Comparison of ENCODE assay signal across 19 cellular contexts in genomic region chr12:15423629-15424028, GRCh38.
DNase-seq lines count a peak whose midpoint lies in the region; ATAC-seq and TF ChIP-seq lines count a peak whose summit lies in the region.
"Had no signal": no experiment of that assay in that cellular context is flagged by ENCODE, and none has a peak within 500 bp of the region (broad histone marks: within the 10 kb centered on the region; RNA-seq: fewer than 3 reads in every experiment).

No MANE protein-coding gene starts in this region.

- H3K4me2 ChIP-seq in HCT116 (ENCODE audit: low read length), result no peak overlapping the region

- TF ChIP-seq CTCF in AG10803 (conservative IDR thresholded peaks at IDR 0.05; ENCODE audit: low read length) (no peak), HCT116 (IDR thresholded peaks at IDR 0.05 in 2 of 3, conservative IDR thresholded peaks at IDR 0.05 in 1 of 3; ENCODE audit: borderline replicate concordance in 1 of 3, insufficient read depth in 1 of 3, low read depth in 2 of 3, low read length in 2 of 3) (no peak), fibroblast of pulmonary artery (IDR thresholded peaks at IDR 0.05; ENCODE audit: low read length, missing control alignments) (no peak)

- TF ChIP-seq POLR2A in HCT116 (IDR thresholded peaks at IDR 0.05; ENCODE audit: borderline replicate concordance, extremely low read depth, insufficient read depth, insufficient read length), result no peak

- no peak overlapping the region for H3K9ac ChIP-seq in HCT116 (ENCODE audit: low read length)
- H3K9ac ChIP-seq: parathyroid adenoma had no signal

- CTCF ChIA-PET in HCT116 (lab: Charles Lee), result no interaction called here
- CTCF ChIA-PET in activated CD4-positive, alpha-beta memory T cell treated with anti-CD3 and anti-CD28 coated beads, Interleukin-2, amount 10 ng/mL, durations not matched to agents 7 days and 5 days (lab: Charles Lee), result no interaction called here

- DNase-seq in AG10803 (ENCODE audit: low read depth), result peak; percentile 27
- no peak for DNase-seq in HCT116 (ENCODE audit: low read depth, low spot score)
- DNase-seq in fibroblast of pulmonary artery (ENCODE audit: low read depth), result peak; percentile 22
- no peak for DNase-seq in activated CD4-positive, alpha-beta memory T cell treated with anti-CD3 and anti-CD28 coated beads, Interleukin-2, amount 10 ng/mL, durations not matched to agents 7 days and 5 days
- no peak for DNase-seq in activated T-helper 2 cell treated with anti-CD3 and anti-CD28 coated beads, Interferon-gamma antibody, Interleukin-2, Interleukin-4, amounts not matched to agents 10 μg/mL and 5 μg/mL and 100 μg/mL, durations not matched to agents 14 hours and 24 hours and 36 hours (ENCODE audit: low spot score)
- no peak for DNase-seq in D341Med (ENCODE audit: low spot score)
- DNase-seq: activated CD8-positive, alpha-beta memory T cell treated with anti-CD3 and anti-CD28 coated beads, Interleukin-2, amount 10 ng/mL, durations not matched to agents 7 days and 5 days; activated gamma-delta T cell treated with Interleukin-2 at 50 U/mL for 16 hours; COR-L47; left ventricle myocardium superior; NCI-H187; NCI-H510A treated with DMSO at 0.1 percent for 48 hours; stimulated activated naive CD8-positive, alpha-beta T cell treated with anti-CD3 and anti-CD28 coated beads, Interleukin-15, amount 100 ng/mL, for 72 hours; uterus had no signal

- peaks cover 6% of the 10 kb centered on the region for H3K27me3 Mint-ChIP-seq in activated CD4-positive, alpha-beta memory T cell treated with anti-CD3 and anti-CD28 coated beads, Interleukin-2, amount 10 ng/mL, durations not matched to agents 7 days and 5 days
- H3K27me3 Mint-ChIP-seq in activated T-helper 2 cell treated with anti-CD3 and anti-CD28 coated beads, Interferon-gamma antibody, Interleukin-2, Interleukin-4, amounts not matched to agents 10 μg/mL and 5 μg/mL and 100 μg/mL, durations not matched to agents 14 hours and 24 hours and 36 hours (ENCODE audit: low read depth), result peaks cover 10% of the 10 kb centered on the region

- H3K4me3 ChIP-seq in AG10803 (ENCODE audit: low read length), result no peak overlapping the region
- no peak overlapping the region for H3K4me3 ChIP-seq in HCT116 (replicated peaks in 1 of 2; ENCODE audit: low read depth in 1 of 2, low read length in 2 of 2)
- no peak overlapping the region for H3K4me3 ChIP-seq in fibroblast of pulmonary artery (replicated peaks; ENCODE audit: low read depth, low read length)
- H3K4me3 ChIP-seq: uterus had no signal

- H3K9me2 ChIP-seq in HCT116 (ENCODE audit: insufficient read depth), result no peaks in the 10 kb centered on the region

- no peaks in the 10 kb centered on the region for H4K20me1 ChIP-seq in HCT116 (ENCODE audit: insufficient read depth)

- ATAC-seq in HCT116 (no peak), SK-N-SH treated with all-trans-retinoic acid at 6 μM for 48 hours (no peak; the same call in 2 of the 3 replicates), HG02973 (IDR thresholded peaks at IDR 0.05; ENCODE audit: unreplicated experiment) (no peak)
- ATAC-seq: activated CD8-positive, alpha-beta memory T cell treated with anti-CD3 and anti-CD28 coated beads, Interleukin-2, amount 10 ng/mL, durations not matched to agents 7 days and 5 days; esophagus mucosa; left ventricle myocardium superior; stimulated activated naive CD8-positive, alpha-beta T cell treated with anti-CD3 and anti-CD28 coated beads, Interleukin-15, amount 100 ng/mL, for 72 hours had no signal

- no peak for TF ChIP-seq RAD21 in HCT116 (IDR thresholded peaks at IDR 0.05; ENCODE audit: low read depth)

- no peaks in the 10 kb centered on the region for H3K36me3 ChIP-seq in HCT116 (ENCODE audit: control insufficient read depth in 1 of 2, insufficient read depth in 2 of 2, low read length in 2 of 2)
- H3K36me3 ChIP-seq: uterus had no signal

- POLR2A ChIA-PET in HCT116 (lab: Charles Lee), result no interaction called here
- POLR2A ChIA-PET in activated CD4-positive, alpha-beta memory T cell treated with anti-CD3 and anti-CD28 coated beads, Interleukin-2, amount 10 ng/mL, durations not matched to agents 7 days and 5 days (lab: Charles Lee), result no interaction called here

- H3K9me3 Mint-ChIP-seq in activated CD4-positive, alpha-beta memory T cell treated with anti-CD3 and anti-CD28 coated beads, Interleukin-2, amount 10 ng/mL, durations not matched to agents 7 days and 5 days, result no peaks in the 10 kb centered on the region
- H3K9me3 Mint-ChIP-seq in activated T-helper 2 cell treated with anti-CD3 and anti-CD28 coated beads, Interferon-gamma antibody, Interleukin-2, Interleukin-4, amounts not matched to agents 10 μg/mL and 5 μg/mL and 100 μg/mL, durations not matched to agents 14 hours and 24 hours and 36 hours, result no peaks in the 10 kb centered on the region
- H3K9me3 Mint-ChIP-seq: dendritic cell treated with granulocyte-macrophage colony-stimulating factor and Interleukin-4, amounts not matched to agents 40 ng/mL and 50 ng/mL, for 4 days; stimulated activated naive CD8-positive, alpha-beta T cell treated with anti-CD3 and anti-CD28 coated beads, Interleukin-15, amount 100 ng/mL, for 72 hours had no signal

- no peaks in the 10 kb centered on the region for H3K4me1 ChIP-seq in HCT116 (ENCODE audit: control insufficient read depth in 1 of 2, insufficient read depth in 2 of 2, low read length in 2 of 2)
- H3K4me1 ChIP-seq: parathyroid adenoma, uterus had no signal

- peaks cover 33% of the 10 kb centered on the region for H3K27me3 ChIP-seq in HCT116 (ENCODE audit: insufficient read depth, low read length)
- H3K27me3 ChIP-seq: uterus had no signal

- intact Hi-C loops in HCT116 (cut with micrococcal nuclease), result no loop called here
- intact Hi-C loops in activated T-helper 2 cell treated with anti-CD3 and anti-CD28 coated beads, Interferon-gamma antibody, Interleukin-2, Interleukin-4, amounts not matched to agents 10 μg/mL and 5 μg/mL and 100 μg/mL, durations not matched to agents 14 hours and 24 hours and 36 hours (cut with micrococcal nuclease), result no loop called here

- no peak overlapping the region for H3K27ac ChIP-seq in HCT116 (ENCODE audit: low read depth, low read length)
- H3K27ac ChIP-seq: parathyroid adenoma, uterus had no signal

- H3K79me2 ChIP-seq in HCT116 (ENCODE audit: insufficient read depth, low read length), result no peaks in the 10 kb centered on the region
- H3K79me2 ChIP-seq: parathyroid adenoma had no signal

- no peak overlapping the region for H3K27ac Mint-ChIP-seq in activated CD4-positive, alpha-beta memory T cell treated with anti-CD3 and anti-CD28 coated beads, Interleukin-2, amount 10 ng/mL, durations not matched to agents 7 days and 5 days
- no peak overlapping the region for H3K27ac Mint-ChIP-seq in activated T-helper 2 cell treated with anti-CD3 and anti-CD28 coated beads, Interferon-gamma antibody, Interleukin-2, Interleukin-4, amounts not matched to agents 10 μg/mL and 5 μg/mL and 100 μg/mL, durations not matched to agents 14 hours and 24 hours and 36 hours
- H3K27ac Mint-ChIP-seq: activated CD8-positive, alpha-beta memory T cell treated with anti-CD3 and anti-CD28 coated beads, Interleukin-2, amount 10 ng/mL, durations not matched to agents 7 days and 5 days; dendritic cell treated with granulocyte-macrophage colony-stimulating factor and Interleukin-4, amounts not matched to agents 40 ng/mL and 50 ng/mL, for 4 days had no signal

- H3K4me1 Mint-ChIP-seq in activated CD4-positive, alpha-beta memory T cell treated with anti-CD3 and anti-CD28 coated beads, Interleukin-2, amount 10 ng/mL, durations not matched to agents 7 days and 5 days, result no peaks in the 10 kb centered on the region
- no peaks in the 10 kb centered on the region for H3K4me1 Mint-ChIP-seq in activated T-helper 2 cell treated with anti-CD3 and anti-CD28 coated beads, Interferon-gamma antibody, Interleukin-2, Interleukin-4, amounts not matched to agents 10 μg/mL and 5 μg/mL and 100 μg/mL, durations not matched to agents 14 hours and 24 hours and 36 hours (ENCODE audit: low read depth)
- H3K4me1 Mint-ChIP-seq: activated CD8-positive, alpha-beta memory T cell treated with anti-CD3 and anti-CD28 coated beads, Interleukin-2, amount 10 ng/mL, durations not matched to agents 7 days and 5 days; stimulated activated naive CD8-positive, alpha-beta T cell treated with anti-CD3 and anti-CD28 coated beads, Interleukin-15, amount 100 ng/mL, for 72 hours had no signal

- H2AFZ ChIP-seq in HCT116 (ENCODE audit: low read depth, low read length, poor library complexity, severe bottlenecking), result no peak overlapping the region
- H2AFZ ChIP-seq: parathyroid adenoma had no signal

- no peaks in the 10 kb centered on the region for H3K36me3 Mint-ChIP-seq in activated CD4-positive, alpha-beta memory T cell treated with anti-CD3 and anti-CD28 coated beads, Interleukin-2, amount 10 ng/mL, durations not matched to agents 7 days and 5 days (ENCODE audit: low read depth)
- H3K36me3 Mint-ChIP-seq in activated T-helper 2 cell treated with anti-CD3 and anti-CD28 coated beads, Interferon-gamma antibody, Interleukin-2, Interleukin-4, amounts not matched to agents 10 μg/mL and 5 μg/mL and 100 μg/mL, durations not matched to agents 14 hours and 24 hours and 36 hours (ENCODE audit: low read depth), result no peaks in the 10 kb centered on the region
- H3K36me3 Mint-ChIP-seq: activated CD8-positive, alpha-beta memory T cell treated with anti-CD3 and anti-CD28 coated beads, Interleukin-2, amount 10 ng/mL, durations not matched to agents 7 days and 5 days had no signal

- no TSS peak for BruUV-seq in HCT116 (replicated peaks; lab: Mats Ljungman, UMichigan)

- no peaks in the 10 kb centered on the region for H3K9me3 ChIP-seq in HCT116 (ENCODE audit: control insufficient read depth in 1 of 2, insufficient read depth in 1 of 2, low read depth in 1 of 2, low read length in 2 of 2)
- H3K9me3 ChIP-seq: uterus had no signal

- no peak overlapping the region for H3K4me3 Mint-ChIP-seq in activated CD4-positive, alpha-beta memory T cell treated with anti-CD3 and anti-CD28 coated beads, Interleukin-2, amount 10 ng/mL, durations not matched to agents 7 days and 5 days
- H3K4me3 Mint-ChIP-seq in activated T-helper 2 cell treated with anti-CD3 and anti-CD28 coated beads, Interferon-gamma antibody, Interleukin-2, Interleukin-4, amounts not matched to agents 10 μg/mL and 5 μg/mL and 100 μg/mL, durations not matched to agents 14 hours and 24 hours and 36 hours (ENCODE audit: low read depth), result no peak overlapping the region
- H3K4me3 Mint-ChIP-seq: activated CD8-positive, alpha-beta memory T cell treated with anti-CD3 and anti-CD28 coated beads, Interleukin-2, amount 10 ng/mL, durations not matched to agents 7 days and 5 days; dendritic cell treated with granulocyte-macrophage colony-stimulating factor and Interleukin-4, amounts not matched to agents 40 ng/mL and 50 ng/mL, for 4 days; stimulated activated naive CD8-positive, alpha-beta T cell treated with anti-CD3 and anti-CD28 coated beads, Interleukin-15, amount 100 ng/mL, for 72 hours had no signal

- RAD21 ChIA-PET in HCT116 (lab: Charles Lee; ENCODE audit: low non-redundant PET in 1 of 2, low total read pairs in 2 of 2, uncharacterized antibody in 2 of 2, unreplicated experiment in 2 of 2), result no interaction called here

TF ChIP-seq in HCT116, 20 proteins besides CTCF, POLR2A, EP300 and RAD21 (continues in another document):
- peak; percentile 23; the same call in 1 of the 2 replicates for TF ChIP-seq CEBPB (IDR thresholded peaks at IDR 0.05; ENCODE audit: low read depth)

TF ChIP-seq in SK-N-SH treated with all-trans-retinoic acid at 6 μM for 48 hours, 23 proteins besides CTCF, POLR2A, EP300 and RAD21 (continues in another document):
- TF ChIP-seq ISL1 (CRISPR knock-in tag; IDR thresholded peaks at IDR 0.05), result peak; percentile 67

Comparison
In these comparisons a context has a peak if more than half of its experiments do, and no peak if none do; other contexts are left out.
1. DNase-seq: peak in AG10803 (single experiment) and fibroblast of pulmonary artery (single experiment); none in HCT116 (single experiment), activated CD4-positive, alpha-beta memory T cell treated with anti-CD3 and anti-CD28 coated beads, Interleukin-2, amount 10 ng/mL, durations not matched to agents 7 days and 5 days (single experiment), activated T-helper 2 cell treated with anti-CD3 and anti-CD28 coated beads, Interferon-gamma antibody, Interleukin-2, Interleukin-4, amounts not matched to agents 10 μg/mL and 5 μg/mL and 100 μg/mL, durations not matched to agents 14 hours and 24 hours and 36 hours (single experiment) and D341Med (single experiment).